Comparison of ENCODE assay signal across 20 cellular contexts in the genomic region with DNA sequence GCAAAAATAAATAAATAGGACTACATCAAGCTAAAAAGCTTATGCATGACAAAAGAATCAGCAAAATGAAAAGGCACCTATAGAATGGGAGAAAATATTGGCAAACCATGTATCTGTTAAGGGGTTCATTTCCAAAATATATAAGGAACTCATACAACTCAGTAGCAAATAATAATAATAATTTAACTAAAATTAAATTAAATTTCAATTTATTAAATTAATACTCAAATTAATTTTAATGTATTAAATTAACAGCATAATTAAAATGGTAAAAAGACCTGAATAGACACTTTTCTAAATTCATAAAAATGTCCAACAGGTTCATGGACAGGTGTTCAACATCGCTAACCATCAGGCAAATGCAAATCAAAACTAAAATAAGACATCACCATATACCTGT. TPM values are rescaled to one million over a fixed set of nuclear protein-coding genes. Genes with fewer than 3 reads are reported as not detected.
DNase-seq lines count a peak whose midpoint lies in the region; ATAC-seq, FAIRE-seq and TF ChIP-seq lines count a peak whose summit lies in the region.
"Had no signal": no experiment of that assay in that cellular context is flagged by ENCODE, and none has a peak within 500 bp of the region (broad histone marks: within the 10 kb centered on the region; RNA-seq: fewer than 3 reads in every experiment).

No MANE protein-coding gene starts in this region.

- intact Hi-C loops in K562 (cut with micrococcal nuclease): no loop called here
- intact Hi-C loops in prostate gland (cut with DNase I): no loop called here

- H3K4me1 ChIP-seq in K562 (replicated peaks in 1 of 2; ENCODE audit: control insufficient read depth in 2 of 2, insufficient read depth in 2 of 2, low read length in 2 of 2): no peaks in the 10 kb centered on the region
- no peaks in the 10 kb centered on the region for H3K4me1 ChIP-seq in prostate gland (replicated peaks)
- H3K4me1 ChIP-seq: A549; BLaER1 treated with 17β-estradiol and CSF1 and Interleukin-3, amounts not matched to agents 10 nM and 100 nM; Caco-2 had no signal

- no peak overlapping the region for H3K9ac ChIP-seq in K562 (ENCODE audit: insufficient read depth in 1 of 2, low read depth in 2 of 2, low read length in 2 of 2)
- H3K9ac ChIP-seq: BLaER1 treated with 17β-estradiol and CSF1 and Interleukin-3, amounts not matched to agents 10 nM and 100 nM had no signal

- H2AFZ ChIP-seq in K562 (ENCODE audit: low read depth, low read length): no peak overlapping the region

- H3K9me3 ChIP-seq in K562 (replicated peaks; ENCODE audit: control insufficient read depth, insufficient read depth, low read depth, low read length) (peaks cover 3% of the 10 kb centered on the region), prostate gland (no peaks in the 10 kb centered on the region)

- no peaks in the 10 kb centered on the region for H3K9me1 ChIP-seq in K562 (ENCODE audit: control insufficient read depth, insufficient read depth, low read length)

- H3K36me3 ChIP-seq in K562 (ENCODE audit: control insufficient read depth, insufficient read depth, low read length): no peaks in the 10 kb centered on the region
- no peaks in the 10 kb centered on the region for H3K36me3 ChIP-seq in prostate gland
- H3K36me3 ChIP-seq: BLaER1 treated with 17β-estradiol and CSF1 and Interleukin-3, amounts not matched to agents 10 nM and 100 nM had no signal

- FAIRE-seq in G401.6 (lab: Jason Lieb, UNC) (peak; percentile 11), K562 (lab: Jason Lieb, UNC) (no peak)
- FAIRE-seq: A549, D721Med, GM12878, GM12892, GM18507 had no signal

- POLR2A ChIA-PET in K562 (lab: Yijun Ruan, JAX): interaction anchor here (0.7 kb wide), 1 partner anchor 476 kb away, joined by 3 read pairs; no protein-coding TSS in a partner anchor

- H3K4me2 ChIP-seq in K562 (ENCODE audit: insufficient read depth, low read length): no peak overlapping the region
- H3K4me2 ChIP-seq: A549; BLaER1 treated with 17β-estradiol and CSF1 and Interleukin-3, amounts not matched to agents 10 nM and 100 nM had no signal

- no peak for ATAC-seq in K562
- ATAC-seq in GM19397 (IDR thresholded peaks at IDR 0.05; ENCODE audit: unreplicated experiment): no peak
- ATAC-seq: A549; CD8-positive, alpha-beta T cell; GM12878 had no signal

- DNase-seq in K562 (ENCODE audit: extremely low read depth in 1 of 4, low spot score in 3 of 4) (no peak), NOMO-1 treated with dmso at 0.1 percent for 144 hours (lab: John Stamatoyannopoulos, UW; ENCODE audit: unreplicated experiment) (no peak), prostate gland (ENCODE audit: low spot score) (no peak)
- DNase-seq: 8988T; AML-193; Caco-2; Calu3; CD4-positive, alpha-beta T cell; CD8-positive, alpha-beta T cell; DMS79 treated with DMSO at 0.1 percent for 48 hours; GDM1 had no signal

- CTCF ChIA-PET in K562 (lab: Yijun Ruan, JAX; ENCODE audit: low intra/inter-chr PET ratio): no interaction called here

- TF ChIP-seq POLR2A in K562 (conservative IDR thresholded peaks at IDR 0.05) (no peak), prostate gland (IDR thresholded peaks at IDR 0.05) (no peak)

- TF ChIP-seq CTCF in K562 (IDR thresholded peaks at IDR 0.05 in 2 of 3, conservative IDR thresholded peaks at IDR 0.05 in 1 of 3; ENCODE audit: insufficient read depth in 2 of 3, low read depth in 1 of 3, low read length in 3 of 3) (no peak), prostate gland (IDR thresholded peaks at IDR 0.05) (no peak)

- BruUV-seq in K562 (replicated peaks; lab: Mats Ljungman, UMichigan): no TSS peak

- in situ Hi-C loops in K562 (cut with MboI): no loop called here

- H4K20me1 ChIP-seq in K562 (replicated peaks; ENCODE audit: control insufficient read depth, insufficient read depth, low read length): no peaks in the 10 kb centered on the region
- H4K20me1 ChIP-seq: BLaER1 treated with 17β-estradiol and CSF1 and Interleukin-3, amounts not matched to agents 10 nM and 100 nM had no signal

- TF ChIP-seq EP300 in K562 (IDR thresholded peaks at IDR 0.05; ENCODE audit: low read length): no peak

- no peak for TF ChIP-seq RAD21 in K562 (CRISPR knock-in tag; conservative IDR thresholded peaks at IDR 0.05 in 1 of 2, IDR thresholded peaks at IDR 0.05 in 1 of 2)

- no peaks in the 10 kb centered on the region for H3K79me2 ChIP-seq in K562 (ENCODE audit: control insufficient read depth, insufficient read depth, low read length)

- H3K4me3 ChIP-seq in K562 (no peak overlapping the region), prostate gland (no peak overlapping the region)
- H3K4me3 ChIP-seq: A549; BLaER1 treated with 17β-estradiol and CSF1 and Interleukin-3, amounts not matched to agents 10 nM and 100 nM; GM12878 had no signal

- 9% methylated on average over 1 of the region's 1 CpG for WGBS in K562 (ENCODE audit: insufficient coverage, low coverage, missing lambda C conversion rate)
- 90% methylated on average over 1 of the region's 1 CpG for WGBS in prostate gland

- no peak overlapping the region for H3K27ac ChIP-seq in K562 (ENCODE audit: extremely low read depth, low read depth, low read length)
- H3K27ac ChIP-seq in prostate gland: no peak overlapping the region
- H3K27ac ChIP-seq: A549; BLaER1 treated with 17β-estradiol and CSF1 and Interleukin-3, amounts not matched to agents 10 nM and 100 nM; C4-2B had no signal

- H3K27me3 ChIP-seq in K562 (ENCODE audit: control insufficient read depth in 2 of 2, insufficient read depth in 2 of 2, low read length in 2 of 2) (no peaks in the 10 kb centered on the region), prostate gland (replicated peaks; ENCODE audit: insufficient read depth) (no peaks in the 10 kb centered on the region)
- H3K27me3 ChIP-seq: BLaER1 treated with 17β-estradiol and CSF1 and Interleukin-3, amounts not matched to agents 10 nM and 100 nM had no signal

TF ChIP-seq in K562, 482 proteins besides CTCF, POLR2A, EP300 and RAD21:
- TF ChIP-seq ZNF316 (IDR thresholded peaks at IDR 0.05) (peak; percentile 58), HLTF (IDR thresholded peaks at IDR 0.05) (no peak), C11orf30 (IDR thresholded peaks at IDR 0.05; ENCODE audit: low read depth) (peak; percentile 16; the same call in 1 of the 2 replicates)

RNA-seq across cellular contexts. Expression of gene THBS1, which starts 34.0 kb away (rescaled TPM):
- total RNA-seq in K562 (2011; cell fraction: chromatin; rRNA removed; ENCODE audit: low replicate concordance): 3.7 and 5.3 TPM in 2 replicates
- 2.2 and 3.2 TPM in 2 replicates for total RNA-seq in K562 (2011; cell fraction: nucleolus; rRNA removed)
- total RNA-seq in K562 (2011; cell fraction: nucleoplasm; rRNA removed): 2.1 and 3.4 TPM in 2 replicates
- total RNA-seq in K562 (2014; rRNA removed): 0.23 and 0.29 TPM in 2 replicates
- 0.40 and 0.51 TPM in 2 replicates for total RNA-seq in K562 (2014; rRNA removed; fragmentation: Illumina TruSeq; extraction: Trizol)
- total RNA-seq in K562 (2015; rRNA removed; fragmentation: Illumina TruSeq; extraction: Trizol): 0.53 and 0.65 TPM in 2 replicates
- 1.3 and 2.0 TPM in 2 replicates for total RNA-seq in K562 (2021)
- 0.16 and 0.64 TPM in 2 replicates for polyA plus RNA-seq in K562 (2011; rRNA removed)
- polyA plus RNA-seq in K562 (2011; cell fraction: cytosol; rRNA removed): 0.44 and 1.9 TPM in 2 replicates
- 0.44 and 7.7 TPM in 2 replicates for polyA plus RNA-seq in K562 (2011; cell fraction: nucleus; rRNA removed)
- polyA plus RNA-seq in K562 (2012): 0.31 and 0.84 TPM in 2 replicates
- polyA plus RNA-seq in K562 (2014; fragmentation: Illumina TruSeq; extraction: Trizol): 0.12 and 0.40 TPM in 2 replicates
- under 1 TPM; 0.04 to 0.08 TPM for polyA plus RNA-seq in K562 (2014; fragmentation: Nextera tagmentation; extraction: Ambion mirVana)
- 0.07 and 1.0 TPM in 2 replicates for polyA plus RNA-seq in K562 (2014; rRNA removed)
- 0.42 and 2.6 TPM in 2 replicates for polyA minus RNA-seq in K562 (2011; rRNA and poly(A)+ RNA removed)
- 2.8 and 4.3 TPM in 2 replicates for polyA minus RNA-seq in K562 (2011; cell fraction: cytosol; rRNA and poly(A)+ RNA removed)
- 1.1 and 7.7 TPM in 2 replicates for polyA minus RNA-seq in K562 (2011; cell fraction: nucleus; rRNA and poly(A)+ RNA removed)
- total RNA-seq in prostate gland: 10 to 100 TPM; 50.1 to 95.7 TPM

Comparison
In these comparisons a context has a peak if more than half of its experiments do, and no peak if none do; other contexts are left out.
1. RNA of gene THBS1, which starts 34.0 kb away (total RNA-seq): 50.1 to 95.7 TPM in prostate gland; 0.23 to 5.3 TPM in K562; every median in the first group is over 4 times any median in the second.